ENCODE assay signal across 13 cellular contexts in the genomic region with DNA sequence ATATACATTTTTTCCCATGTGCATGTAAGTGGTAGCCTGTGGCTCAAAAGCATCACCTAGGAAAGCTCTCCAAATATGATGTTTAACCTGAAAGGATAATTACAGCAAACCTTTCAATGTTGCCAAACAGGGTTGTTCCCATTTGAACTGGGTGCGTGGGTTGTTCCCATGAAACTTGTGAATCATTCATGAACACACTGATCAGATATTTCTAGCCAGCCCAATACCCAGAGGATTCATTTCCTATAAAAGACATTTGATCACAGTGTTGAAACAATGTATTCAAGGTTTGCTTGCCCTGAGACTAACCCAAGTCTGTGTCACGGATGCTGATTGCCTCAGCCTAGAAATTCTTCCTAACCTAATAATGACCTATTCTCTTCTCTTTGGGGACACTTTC. TPM values are rescaled to one million over a fixed set of nuclear protein-coding genes. Genes with fewer than 3 reads are reported as not detected.
DNase-seq lines count a peak whose midpoint lies in the region; ATAC-seq and TF ChIP-seq lines count a peak whose summit lies in the region.
"Had no signal": no experiment of that assay in that cellular context is flagged by ENCODE, and none has a peak within 500 bp of the region (broad histone marks: within the 10 kb centered on the region; RNA-seq: fewer than 3 reads in every experiment).

No MANE protein-coding gene starts in this region.

- H4K8ac ChIP-seq in mesenchymal stem cell (ENCODE audit: low read length): no peak overlapping the region

- peak overlapping the region; percentile 53 for H3K4me2 ChIP-seq in GM23248 (ENCODE audit: unreplicated experiment)
- H3K4me2 ChIP-seq in mesenchymal stem cell (ENCODE audit: low read length, poor library complexity, severe bottlenecking): no peak overlapping the region

- H3K27me3 ChIP-seq in GM23248 (replicated peaks; ENCODE audit: insufficient read depth) (no peaks in the 10 kb centered on the region), mesenchymal stem cell (ENCODE audit: control insufficient read depth in 1 of 2, insufficient read depth in 1 of 2, low read length in 2 of 2) (no peaks in the 10 kb centered on the region)

- H3K79me1 ChIP-seq in mesenchymal stem cell (replicated peaks; ENCODE audit: low read length, poor library complexity, severe bottlenecking): no peaks in the 10 kb centered on the region

- H2AK5ac ChIP-seq in mesenchymal stem cell (ENCODE audit: low read length, severe bottlenecking): no peak overlapping the region

- H3K23ac ChIP-seq in mesenchymal stem cell (ENCODE audit: low read length in 2 of 2): no peak overlapping the region

- H2AFZ ChIP-seq in GM23248: no peak overlapping the region
- H2AFZ ChIP-seq in mesenchymal stem cell (ENCODE audit: low read depth, low read length): no peak overlapping the region

- peak overlapping the region; percentile 97 for H3K27ac ChIP-seq in GM23248
- H3K27ac ChIP-seq in mesenchymal stem cell (ENCODE audit: low read length, poor library complexity, severe bottlenecking): no peak overlapping the region

- no peak overlapping the region for H2BK12ac ChIP-seq in mesenchymal stem cell (ENCODE audit: low read length in 2 of 2)

- no peaks in the 10 kb centered on the region for H3K36me3 ChIP-seq in GM23248 (ENCODE audit: low read depth)
- H3K36me3 ChIP-seq in mesenchymal stem cell (ENCODE audit: control insufficient read depth in 1 of 2, insufficient read depth in 2 of 2, low read depth in 1 of 2, low read length in 2 of 2): no peaks in the 10 kb centered on the region

- H3K4me1 ChIP-seq in GM23248 (ENCODE audit: insufficient read depth) (peaks cover 74% of the 10 kb centered on the region), mesenchymal stem cell (ENCODE audit: control insufficient read depth, insufficient read depth, low read depth, low read length) (peaks cover 8% of the 10 kb centered on the region)

- no peaks in the 10 kb centered on the region for H3K9me2 ChIP-seq in GM23248 (ENCODE audit: insufficient read depth)

- H3F3A ChIP-seq in GM23248 (ENCODE audit: insufficient read depth): peaks cover 67% of the 10 kb centered on the region

- H3K4ac ChIP-seq in mesenchymal stem cell (ENCODE audit: low read depth in 1 of 2, low read length in 2 of 2): no peak overlapping the region

- no peaks in the 10 kb centered on the region for H3K9me3 ChIP-seq in GM23248 (ENCODE audit: low read depth)
- H3K9me3 ChIP-seq in mesenchymal stem cell (ENCODE audit: control insufficient read depth, low read length): no peaks in the 10 kb centered on the region

- no peak overlapping the region for H3K14ac ChIP-seq in mesenchymal stem cell (ENCODE audit: low read length in 2 of 2)

- ATAC-seq in left lobe of liver: no peak
- ATAC-seq in activated CD4-positive, CD25-positive, alpha-beta regulatory T cell treated with anti-CD3 and anti-CD28 coated beads, Interleukin-2, amount 50 U/mL, for 24 hours: no peak
- ATAC-seq in GM19455 (IDR thresholded peaks at IDR 0.05; ENCODE audit: unreplicated experiment): no peak
- ATAC-seq: CD8-positive, alpha-beta T cell; WTC11 had no signal

- H3K79me2 ChIP-seq in GM23248 (ENCODE audit: insufficient read depth): no peaks in the 10 kb centered on the region

- no peak overlapping the region for H2BK120ac ChIP-seq in mesenchymal stem cell (ENCODE audit: low read depth, low read length)

- DNase-seq in AG08396 (ENCODE audit: low spot score): peak; percentile 50
- peak; percentile 96 for DNase-seq in GM23248
- DNase-seq in astrocyte of the spinal cord (ENCODE audit: low read depth, low spot score): peak; percentile 76
- DNase-seq in mesenchymal stem cell: peak; percentile 7
- DNase-seq in stimulated activated naive CD4-positive, alpha-beta T cell (lab: John Stamatoyannopoulos, UW): no peak
- no peak for DNase-seq in left lobe of liver (ENCODE audit: low spot score)
- DNase-seq: CD8-positive, alpha-beta T cell; NCI-H1048; NCI-H446 treated with DMSO at 0.1 percent for 48 hours had no signal

- no peak overlapping the region for H2BK5ac ChIP-seq in mesenchymal stem cell (ENCODE audit: low read depth, low read length, poor library complexity, severe bottlenecking)

- in situ Hi-C loops in GM23248 (cut with MboI): no loop called here
- in situ Hi-C loops in astrocyte of the spinal cord (cut with HindIII; ENCODE audit: low sequenced_read_pairs): no loop called here

- peak overlapping the region; percentile 71 for H3K9ac ChIP-seq in GM23248
- peak overlapping the region; percentile 82 for H3K9ac ChIP-seq in mesenchymal stem cell (ENCODE audit: low read length)

- 0 to 3% methylated on average over 2 of the region's 2 CpGs for WGBS in GM23248 (ENCODE audit: low coverage in 1 of 2, low lambda C conversion rate in 2 of 2, missing lambda C conversion rate in 2 of 2), 2 experiments
- WGBS in mesenchymal stem cell: 85% methylated on average over 2 of the region's 2 CpGs

- no peak overlapping the region for H4K91ac ChIP-seq in mesenchymal stem cell (ENCODE audit: low read length)

- H4K20me1 ChIP-seq in GM23248 (ENCODE audit: insufficient read depth): no peaks in the 10 kb centered on the region

- H2BK15ac ChIP-seq in mesenchymal stem cell (ENCODE audit: low read depth, poor library complexity, severe bottlenecking): no peak overlapping the region

- TF ChIP-seq CTCF in astrocyte of the spinal cord (IDR thresholded peaks at IDR 0.05; ENCODE audit: low read depth, low read length): no peak

- no peak overlapping the region for H3K18ac ChIP-seq in mesenchymal stem cell (ENCODE audit: low read depth in 1 of 2, low read length in 2 of 2)

- no peak overlapping the region for H3K4me3 ChIP-seq in GM23248
- H3K4me3 ChIP-seq in astrocyte of the spinal cord (ENCODE audit: low read depth, low read length): no peak overlapping the region
- H3K4me3 ChIP-seq in mesenchymal stem cell (ENCODE audit: insufficient read depth in 1 of 2, low read depth in 1 of 2, low read length in 2 of 2): no peak overlapping the region

RNA-seq across cellular contexts. Expression of a gene that starts 12.9 kb away (rescaled TPM):
- total RNA-seq in GM23248 (2014; rRNA removed; shearing (Covaris generic)): not detected in 2 replicates
- polyA plus RNA-seq in GM23248 (2016; fragmentation: Nextera tagmentation; extraction: Ambion mirVana): not detected in 2 replicates
- 0.06 TPM for polyA plus RNA-seq in mesenchymal stem cell (2013, experiment 1 of 2)
- not detected for polyA plus RNA-seq in mesenchymal stem cell (2013, experiment 2 of 2)
- not detected for total RNA-seq in left lobe of liver
- total RNA-seq: activated T-helper 2 cell treated with anti-CD3 and anti-CD28 coated beads, Interferon-gamma antibody, Interleukin-2, Interleukin-4, amounts not matched to agents 10 μg/mL and 5 μg/mL and 100 μg/mL, durations not matched to agents 14 hours and 24 hours and 36 hours; CD8-positive, alpha-beta T cell; WTC11 had no signal

RNA-seq across cellular contexts. Expression of a gene that starts 16.4 kb away (rescaled TPM):
- not detected in 2 replicates for total RNA-seq in GM23248 (2014; rRNA removed; shearing (Covaris generic))
- 0.13 TPM in 1 of 2 replicates, not detected in the other for polyA plus RNA-seq in GM23248 (2016; fragmentation: Nextera tagmentation; extraction: Ambion mirVana)
- polyA plus RNA-seq in mesenchymal stem cell (2013, experiment 1 of 2): not detected
- not detected for polyA plus RNA-seq in mesenchymal stem cell (2013, experiment 2 of 2)
- 0.13 TPM for total RNA-seq in left lobe of liver
- total RNA-seq: activated T-helper 2 cell treated with anti-CD3 and anti-CD28 coated beads, Interferon-gamma antibody, Interleukin-2, Interleukin-4, amounts not matched to agents 10 μg/mL and 5 μg/mL and 100 μg/mL, durations not matched to agents 14 hours and 24 hours and 36 hours; CD8-positive, alpha-beta T cell; WTC11 had no signal

RNA-seq across cellular contexts. Expression of a gene that starts 30.2 kb away (rescaled TPM):
- total RNA-seq in GM23248 (2014; rRNA removed; shearing (Covaris generic)): not detected in 2 replicates
- polyA plus RNA-seq in GM23248 (2016; fragmentation: Nextera tagmentation; extraction: Ambion mirVana): not detected in 2 replicates
- polyA plus RNA-seq in mesenchymal stem cell (2013, experiment 1 of 2): not detected
- polyA plus RNA-seq in mesenchymal stem cell (2013, experiment 2 of 2): not detected
- not detected for total RNA-seq in left lobe of liver
- total RNA-seq: activated T-helper 2 cell treated with anti-CD3 and anti-CD28 coated beads, Interferon-gamma antibody, Interleukin-2, Interleukin-4, amounts not matched to agents 10 μg/mL and 5 μg/mL and 100 μg/mL, durations not matched to agents 14 hours and 24 hours and 36 hours; CD8-positive, alpha-beta T cell; WTC11 had no signal

RNA-seq across cellular contexts. Expression of a gene that starts 40.1 kb away (rescaled TPM):
- not detected in 2 replicates for total RNA-seq in GM23248 (2014; rRNA removed; shearing (Covaris generic))
- polyA plus RNA-seq in GM23248 (2016; fragmentation: Nextera tagmentation; extraction: Ambion mirVana): not detected in 2 replicates
- polyA plus RNA-seq in mesenchymal stem cell (2013, experiment 1 of 2): not detected
- not detected for polyA plus RNA-seq in mesenchymal stem cell (2013, experiment 2 of 2)
- total RNA-seq in left lobe of liver: not detected
- total RNA-seq: activated T-helper 2 cell treated with anti-CD3 and anti-CD28 coated beads, Interferon-gamma antibody, Interleukin-2, Interleukin-4, amounts not matched to agents 10 μg/mL and 5 μg/mL and 100 μg/mL, durations not matched to agents 14 hours and 24 hours and 36 hours; CD8-positive, alpha-beta T cell; WTC11 had no signal

RNA-seq across cellular contexts. Expression of a gene that starts 45.8 kb away (rescaled TPM):
- total RNA-seq in GM23248 (2014; rRNA removed; shearing (Covaris generic)): not detected in 2 replicates
- polyA plus RNA-seq in GM23248 (2016; fragmentation: Nextera tagmentation; extraction: Ambion mirVana): not detected in 2 replicates
- not detected for polyA plus RNA-seq in mesenchymal stem cell (2013, experiment 1 of 2)
- polyA plus RNA-seq in mesenchymal stem cell (2013, experiment 2 of 2): not detected
- not detected for total RNA-seq in left lobe of liver
- total RNA-seq: activated T-helper 2 cell treated with anti-CD3 and anti-CD28 coated beads, Interferon-gamma antibody, Interleukin-2, Interleukin-4, amounts not matched to agents 10 μg/mL and 5 μg/mL and 100 μg/mL, durations not matched to agents 14 hours and 24 hours and 36 hours; CD8-positive, alpha-beta T cell; WTC11 had no signal

Comparison
In these comparisons a context has a peak if more than half of its experiments do, and no peak if none do; other contexts are left out.
1. DNase-seq: peak in AG08396 (single experiment), GM23248 (single experiment), astrocyte of the spinal cord (single experiment) and mesenchymal stem cell (single experiment); none in stimulated activated naive CD4-positive, alpha-beta T cell (0 of 6) and left lobe of liver (single experiment).